In the genomic region with DNA sequence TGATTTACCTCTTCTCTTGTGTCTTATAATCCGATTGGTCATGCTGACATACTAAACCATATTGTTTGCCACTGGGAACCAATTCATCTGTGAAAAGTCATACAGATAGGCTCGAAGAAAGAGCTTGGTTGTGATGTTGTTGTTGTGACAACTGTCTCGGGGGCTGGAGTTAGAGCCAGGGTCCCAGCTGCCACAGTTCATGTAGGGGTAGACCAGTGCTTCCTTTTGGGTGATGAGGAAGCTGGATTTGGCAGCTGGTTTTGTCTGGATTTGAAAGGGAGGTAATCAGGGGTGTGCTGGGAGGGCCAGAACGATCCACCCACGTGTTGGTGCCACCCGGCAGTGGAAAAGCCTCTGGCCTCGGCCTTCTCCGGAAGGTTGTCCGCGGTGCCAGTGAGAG, we compare ENCODE assay signal across 37 cellular contexts.
"Had no signal": no experiment of that assay in that cellular context is flagged by ENCODE, and none has a peak within 500 bp of the region (broad histone marks: within the 10 kb centered on the region; RNA-seq: fewer than 3 reads in every experiment).

No MANE protein-coding gene starts in this region.

- H3K36me3 ChIP-seq: adrenal gland, brain microvascular endothelial cell, breast epithelium had no signal

- H3K4me1 ChIP-seq: adrenal gland, body of pancreas, breast epithelium had no signal

- H3K27me3 Mint-ChIP-seq: activated B cell treated with CpG ODN at 0.5 μM for 24 hours; activated CD4-positive, alpha-beta memory T cell treated with anti-CD3 and anti-CD28 coated beads for 36 hours; activated CD4-positive, alpha-beta T cell treated with anti-CD3 and anti-CD28 coated beads, Interleukin-2, amount 10 ng/mL, durations not matched to agents 24 days and 14 days; activated CD8-positive, alpha-beta T cell treated with anti-CD3 and anti-CD28 coated beads for 36 hours; activated naive CD8-positive, alpha-beta T cell treated with anti-CD3 and anti-CD28 coated beads for 36 hours; activated T-helper 17 cell treated with anti-CD3 and anti-CD28 coated beads, Interleukin-2, amount 50 U/mL, for 72 hours had no signal

- H3K27ac Mint-ChIP-seq: activated B cell treated with CpG ODN at 0.5 μM for 24 hours; activated CD4-positive, alpha-beta memory T cell treated with anti-CD3 and anti-CD28 coated beads for 36 hours; activated CD4-positive, alpha-beta T cell treated with anti-CD3 and anti-CD28 coated beads, Interleukin-2, amount 10 ng/mL, durations not matched to agents 24 days and 14 days; activated CD8-positive, alpha-beta T cell treated with anti-CD3 and anti-CD28 coated beads for 36 hours; activated naive CD4-positive, alpha-beta T cell treated with anti-CD3 and anti-CD28 coated beads for 36 hours; activated naive CD4-positive, alpha-beta T cell treated with anti-CD3 and anti-CD28 coated beads, Interleukin-2, amount 50 U/mL, for 72 hours; activated naive CD8-positive, alpha-beta T cell treated with anti-CD3 and anti-CD28 coated beads for 36 hours; activated T-cell treated with anti-CD3 and anti-CD28 coated beads, Interleukin-2, amount 50 U/mL, for 72 hours; activated T-helper 1 cell treated with anti-CD3 and anti-CD28 coated beads, Interleukin-12 subunit alpha, Interleukin-12 subunit beta, Interleukin-2, Interleukin-4 antibody, amounts not matched to agents 30 ng/mL and 10 ng/mL and 1 ng/mL, durations not matched to agents 14 hours and 24 hours and 36 hours; activated T-helper 17 cell treated with anti-CD3 and anti-CD28 coated beads, Interleukin-2, amount 50 U/mL, for 72 hours; T-helper 1 cell treated with Interleukin-12 subunit alpha and Interleukin-12 subunit beta and Interleukin-4 antibody, amounts not matched to agents 30 μg/mL and 1 μg/mL, for 36 hours; T-helper 2 cell treated with Interferon-gamma antibody and Interleukin-4, amounts not matched to agents 5 μg/mL and 100 μg/mL, for 36 hours had no signal

- DNase-seq: activated B cell treated with CpG ODN at 0.5 μM for 24 hours; activated CD4-positive, alpha-beta memory T cell treated with anti-CD3 and anti-CD28 coated beads for 36 hours; activated CD4-positive, alpha-beta T cell treated with anti-CD3 and anti-CD28 coated beads for 4 hours; activated CD4-positive, alpha-beta T cell treated with anti-CD3 and anti-CD28 coated beads, Interleukin-2, amount 10 ng/mL, durations not matched to agents 24 days and 14 days; activated CD4-positive, alpha-beta T cell treated with anti-CD3 and anti-CD28 coated beads, Interleukin-2, amount 50 U/mL, for 1 hour; activated CD4-positive, alpha-beta T cell treated with anti-CD3 and anti-CD28 coated beads, Interleukin-2, amount 50 U/mL, for 4 hours; activated CD4-positive, CD25-positive, alpha-beta regulatory T cell treated with anti-CD3 and anti-CD28 coated beads, Interleukin-2, amount 50 U/mL, for 72 hours; activated CD8-positive, alpha-beta memory T cell treated with anti-CD3 and anti-CD28 coated beads, Interleukin-2, amount 50 U/mL, for 4 hours; activated CD8-positive, alpha-beta T cell treated with anti-CD3 and anti-CD28 coated beads for 36 hours; activated effector memory CD4-positive, alpha-beta T cell treated with anti-CD3 and anti-CD28 coated beads, Interleukin-2, amount 50 U/mL, for 16 hours; activated gamma-delta T cell treated with Interleukin-2 at 50 U/mL for 16 hours; activated naive CD4-positive, alpha-beta T cell; activated naive CD4-positive, alpha-beta T cell treated with anti-CD3 and anti-CD28 coated beads for 36 hours; activated naive CD4-positive, alpha-beta T cell treated with anti-CD3 and anti-CD28 coated beads, Interleukin-2, amount 50 U/mL, for 16 hours; activated naive CD8-positive, alpha-beta T cell treated with anti-CD3 and anti-CD28 coated beads for 36 hours; activated T-cell treated with anti-CD3 and anti-CD28 coated beads for 4 hours; activated T-cell treated with anti-CD3 and anti-CD28 coated beads, Interleukin-2, amount 50 U/mL, for 1 hour; activated T-cell treated with anti-CD3 and anti-CD28 coated beads, Interleukin-2, amount 50 U/mL, for 4 hours; activated T-cell treated with anti-CD3 and anti-CD28 coated beads, Interleukin-2, amount 50 U/mL, for 72 hours; adrenal gland; amniotic stem cell; aorta; body of pancreas; brain microvascular endothelial cell; central memory CD4-positive, alpha-beta T cell; T-helper 1 cell; T-helper 2 cell; T-helper 9 cell had no signal

- H3K9me3 ChIP-seq: adrenal gland, body of pancreas, breast epithelium had no signal

- H3K36me3 Mint-ChIP-seq: activated CD4-positive, alpha-beta memory T cell treated with anti-CD3 and anti-CD28 coated beads for 36 hours; activated naive CD4-positive, alpha-beta T cell treated with anti-CD3 and anti-CD28 coated beads, Interleukin-2, amount 50 U/mL, for 72 hours; activated naive CD8-positive, alpha-beta T cell treated with anti-CD3 and anti-CD28 coated beads for 36 hours had no signal

- H3K4me3 ChIP-seq: adrenal gland, body of pancreas, breast epithelium had no signal

- H3K4me1 Mint-ChIP-seq: activated B cell treated with CpG ODN at 0.5 μM for 24 hours; activated CD4-positive, alpha-beta T cell treated with anti-CD3 and anti-CD28 coated beads, Interleukin-2, amount 10 ng/mL, durations not matched to agents 24 days and 14 days; activated naive CD8-positive, alpha-beta T cell treated with anti-CD3 and anti-CD28 coated beads for 36 hours; activated T-helper 17 cell treated with anti-CD3 and anti-CD28 coated beads, Interleukin-2, amount 50 U/mL, for 72 hours had no signal

- FAIRE-seq: astrocyte, TTC549 had no signal

- H3K9me3 Mint-ChIP-seq: activated B cell treated with CpG ODN at 0.5 μM for 24 hours; activated CD4-positive, alpha-beta memory T cell treated with anti-CD3 and anti-CD28 coated beads for 36 hours; activated CD4-positive, alpha-beta T cell treated with anti-CD3 and anti-CD28 coated beads, Interleukin-2, amount 10 ng/mL, durations not matched to agents 24 days and 14 days; activated CD8-positive, alpha-beta T cell treated with anti-CD3 and anti-CD28 coated beads for 36 hours; activated naive CD4-positive, alpha-beta T cell treated with anti-CD3 and anti-CD28 coated beads for 36 hours; activated naive CD4-positive, alpha-beta T cell treated with anti-CD3 and anti-CD28 coated beads, Interleukin-2, amount 50 U/mL, for 72 hours; activated naive CD8-positive, alpha-beta T cell treated with anti-CD3 and anti-CD28 coated beads for 36 hours; activated T-cell treated with anti-CD3 and anti-CD28 coated beads, Interleukin-2, amount 50 U/mL, for 4 hours; activated T-cell treated with anti-CD3 and anti-CD28 coated beads, Interleukin-2, amount 50 U/mL, for 72 hours; activated T-helper 1 cell treated with anti-CD3 and anti-CD28 coated beads, Interleukin-12 subunit alpha, Interleukin-12 subunit beta, Interleukin-2, Interleukin-4 antibody, amounts not matched to agents 30 ng/mL and 10 ng/mL and 1 ng/mL, durations not matched to agents 14 hours and 24 hours and 36 hours; activated T-helper 17 cell treated with anti-CD3 and anti-CD28 coated beads, Interleukin-2, amount 50 U/mL, for 72 hours; T-helper 1 cell treated with Interleukin-12 subunit alpha and Interleukin-12 subunit beta and Interleukin-4 antibody, amounts not matched to agents 30 μg/mL and 1 μg/mL, for 36 hours; T-helper 2 cell treated with Interferon-gamma antibody and Interleukin-4, amounts not matched to agents 5 μg/mL and 100 μg/mL, for 36 hours had no signal

- H3K27me3 ChIP-seq: adrenal gland, body of pancreas, brain microvascular endothelial cell, breast epithelium had no signal

- H3K27ac ChIP-seq: adrenal gland, body of pancreas, brain microvascular endothelial cell, breast epithelium, VCaP had no signal

- H3K4me3 Mint-ChIP-seq: activated B cell treated with CpG ODN at 0.5 μM for 24 hours; activated CD4-positive, alpha-beta memory T cell treated with anti-CD3 and anti-CD28 coated beads for 36 hours; activated CD4-positive, alpha-beta T cell treated with anti-CD3 and anti-CD28 coated beads, Interleukin-2, amount 10 ng/mL, durations not matched to agents 24 days and 14 days; activated CD8-positive, alpha-beta T cell treated with anti-CD3 and anti-CD28 coated beads for 36 hours; activated naive CD4-positive, alpha-beta T cell treated with anti-CD3 and anti-CD28 coated beads for 36 hours; activated naive CD8-positive, alpha-beta T cell treated with anti-CD3 and anti-CD28 coated beads for 36 hours; activated T-cell treated with anti-CD3 and anti-CD28 coated beads, Interleukin-2, amount 50 U/mL, for 4 hours; activated T-cell treated with anti-CD3 and anti-CD28 coated beads, Interleukin-2, amount 50 U/mL, for 72 hours; activated T-helper 1 cell treated with anti-CD3 and anti-CD28 coated beads, Interleukin-12 subunit alpha, Interleukin-12 subunit beta, Interleukin-2, Interleukin-4 antibody, amounts not matched to agents 30 ng/mL and 10 ng/mL and 1 ng/mL, durations not matched to agents 14 hours and 24 hours and 36 hours; activated T-helper 17 cell treated with anti-CD3 and anti-CD28 coated beads, Interleukin-2, amount 50 U/mL, for 72 hours; T-helper 1 cell treated with Interleukin-12 subunit alpha and Interleukin-12 subunit beta and Interleukin-4 antibody, amounts not matched to agents 30 μg/mL and 1 μg/mL, for 36 hours; T-helper 2 cell treated with Interferon-gamma antibody and Interleukin-4, amounts not matched to agents 5 μg/mL and 100 μg/mL, for 36 hours had no signal
